ENCODE assay signal across 2 cellular contexts in the genomic region with DNA sequence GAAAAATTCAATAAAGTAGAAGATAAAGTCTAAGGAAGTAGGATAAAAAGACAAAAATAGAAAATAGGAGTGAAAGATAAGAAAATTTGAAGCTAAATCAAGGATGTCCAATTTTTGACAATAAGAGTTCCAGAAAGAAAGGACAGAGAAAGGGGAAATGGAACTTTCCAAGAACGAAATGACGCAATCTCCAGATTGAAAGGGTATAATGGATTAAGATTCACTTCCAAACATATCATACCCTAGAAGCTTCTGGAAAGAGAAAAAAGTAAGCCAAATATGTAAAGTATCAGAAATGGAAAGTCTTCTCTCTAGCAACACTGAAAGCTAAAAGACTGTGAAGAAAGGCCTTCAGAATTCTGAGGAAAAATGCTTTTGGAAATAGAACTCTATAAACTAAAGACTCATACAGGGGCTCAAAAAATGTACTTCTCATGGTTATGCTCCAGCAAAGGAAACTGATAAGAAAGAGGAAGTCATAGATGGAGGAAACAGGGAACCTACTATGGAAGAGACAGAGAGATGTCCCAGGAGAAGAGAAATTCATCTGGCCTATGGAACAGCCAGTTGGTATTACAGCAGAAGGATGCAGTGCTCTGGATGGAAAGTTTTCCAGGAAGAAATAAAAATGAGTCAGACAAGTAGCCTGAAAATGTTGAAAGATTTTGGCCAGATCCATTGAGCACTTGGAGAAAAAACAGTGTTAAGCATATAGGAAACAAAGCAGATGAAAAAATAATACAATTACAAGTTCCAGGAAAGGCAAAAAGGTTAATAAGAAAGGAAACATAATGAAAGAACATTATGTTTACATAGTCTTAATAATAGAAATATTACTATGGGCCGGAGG.
TF ChIP-seq lines count a peak whose summit lies in the region.

No MANE protein-coding gene starts in this region.

TF ChIP-seq in HepG2, 621 proteins besides CTCF, POLR2A, EP300 and RAD21:
- TF ChIP-seq ZNF558 (CRISPR knock-in tag; IDR thresholded peaks at IDR 0.05; ENCODE audit: borderline replicate concordance) (no peak), CEBPB (IDR thresholded peaks at IDR 0.05; ENCODE audit: borderline replicate concordance, low read depth, low read length) (peak; percentile 72)
TF ChIP-seq in HepG2: peak in this region for 1.

TF ChIP-seq in H1, 55 proteins besides CTCF, POLR2A, EP300 and RAD21:
- TF ChIP-seq JUN (IDR thresholded peaks at IDR 0.05; ENCODE audit: low read depth, low read length) (no peak), CEBPB (IDR thresholded peaks at IDR 0.05; ENCODE audit: low read depth, low read length) (peak; percentile 34; the same call in 1 of the 2 replicates)
